ENCODE assay signal across 27 cellular contexts in the genomic region with DNA sequence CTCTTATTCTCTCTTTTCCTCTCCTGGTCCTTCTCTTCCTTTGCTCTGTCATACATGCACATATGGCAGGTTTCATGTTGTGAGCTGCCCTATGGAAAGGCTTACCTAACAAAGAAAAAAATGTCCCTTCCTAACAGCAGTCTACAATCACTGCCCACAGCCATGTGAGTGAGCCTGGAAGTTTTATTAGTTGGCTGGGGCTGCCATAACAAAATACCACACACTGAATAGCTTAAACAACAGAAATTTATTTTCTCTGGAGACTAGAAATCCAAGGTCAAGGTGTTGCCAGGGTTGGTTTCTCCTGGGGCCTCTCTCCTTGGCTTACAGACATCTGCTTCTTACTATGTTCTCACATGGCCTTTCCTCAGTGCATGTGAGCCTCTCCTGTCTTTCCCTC.
DNase-seq lines count a peak whose midpoint lies in the region; ATAC-seq and TF ChIP-seq lines count a peak whose summit lies in the region.
"Had no signal": no experiment of that assay in that cellular context is flagged by ENCODE, and none has a peak within 500 bp of the region (broad histone marks: within the 10 kb centered on the region; RNA-seq: fewer than 3 reads in every experiment).

No MANE protein-coding gene starts in this region.

- no peaks in the 10 kb centered on the region for H3K36me3 Mint-ChIP-seq in MCF 10A (ENCODE audit: insufficient read depth, unreplicated experiment)

- intact Hi-C loops in mammary epithelial cell (cut with micrococcal nuclease): no loop called here
- intact Hi-C loops in MCF 10A (cut with micrococcal nuclease): no loop called here

- BruUV-seq in mammary epithelial cell (replicated peaks; lab: Mats Ljungman, UMichigan): no TSS peak
- BruUV-seq in MCF 10A (replicated peaks; lab: Mats Ljungman, UMichigan): no TSS peak

- H3K9ac ChIP-seq in mammary epithelial cell (ENCODE audit: insufficient read depth, low read length): no peak overlapping the region
- H3K9ac ChIP-seq: BLaER1, SK-N-SH had no signal

- POLR2A ChIA-PET in MCF 10A (lab: Yijun Ruan, JAX): no interaction called here

- TF ChIP-seq CTCF in mammary epithelial cell (conservative IDR thresholded peaks at IDR 0.05 in 1 of 2, IDR thresholded peaks at IDR 0.05 in 1 of 2; ENCODE audit: extremely low read depth in 1 of 2, insufficient read depth in 1 of 2, low read depth in 1 of 2, low read length in 2 of 2) (no peak), MCF 10A (IDR thresholded peaks at IDR 0.05; ENCODE audit: unreplicated experiment) (no peak), fibroblast of villous mesenchyme (IDR thresholded peaks at IDR 0.05; ENCODE audit: insufficient read depth, low read depth, low read length) (no peak)

- in situ Hi-C loops in mammary epithelial cell (cut with MboI; ENCODE audit: low sequenced_read_pairs in 2 of 2): no loop called here
- in situ Hi-C loops in SK-MEL-5 (cut with HindIII; ENCODE audit: low pct_unique_long_range_greater_than_20kb, low sequenced_read_pairs): no loop called here

- H3K9me3 Mint-ChIP-seq in MCF 10A (ENCODE audit: unreplicated experiment): peaks cover 22% of the 10 kb centered on the region

- H3K36me3 ChIP-seq in mammary epithelial cell (ENCODE audit: insufficient read depth, low read length): no peaks in the 10 kb centered on the region
- H3K36me3 ChIP-seq: BLaER1 had no signal

- H3K27me3 Mint-ChIP-seq in MCF 10A (ENCODE audit: insufficient read depth, unreplicated experiment): no peaks in the 10 kb centered on the region
- H3K27me3 Mint-ChIP-seq: CD4-positive, CD25-positive, alpha-beta regulatory T cell had no signal

- H3K4me1 ChIP-seq in mammary epithelial cell (ENCODE audit: insufficient read depth, low read length): peaks cover 41% of the 10 kb centered on the region

- H3K27ac Mint-ChIP-seq in MCF 10A (ENCODE audit: low read depth, unreplicated experiment): no peak overlapping the region

- H3K27ac ChIP-seq in mammary epithelial cell (ENCODE audit: insufficient read depth, low read depth, low read length): no peak overlapping the region
- H3K27ac ChIP-seq: 22Rv1, BLaER1, RWPE1 had no signal

- no peak for DNase-seq in mammary epithelial cell
- no peak for DNase-seq in MCF 10A (ENCODE audit: unreplicated experiment)
- DNase-seq in SK-MEL-5 (ENCODE audit: low read depth, low spot score): peak; percentile 26
- DNase-seq in fibroblast of villous mesenchyme (ENCODE audit: low read depth): peak; percentile 37
- DNase-seq in NCI-H82 (lab: John Stamatoyannopoulos, UW): no peak
- DNase-seq: ACHN; CD4-positive, CD25-positive, alpha-beta regulatory T cell; DMS53; EL; GDM1; H7; Kasumi-1; MG63; NCI-H2029; NCI-H446 treated with DMSO at 0.1 percent for 48 hours; NCI-H526; SHP77 treated with DMSO at 0.1 percent for 48 hours; SK-N-SH; SW 1271 had no signal

- CTCF ChIA-PET in mammary epithelial cell (lab: Charles Lee; ENCODE audit: low non-redundant PET) (no interaction called here), MCF 10A (lab: Yijun Ruan, JAX) (no interaction called here)

- peak overlapping the region; percentile 24 for H2AFZ ChIP-seq in mammary epithelial cell (ENCODE audit: low read depth, low read length)

- no peaks in the 10 kb centered on the region for H3K27me3 ChIP-seq in mammary epithelial cell (ENCODE audit: insufficient read depth, low read length)
- H3K27me3 ChIP-seq: BLaER1, MG63 had no signal

- dilution Hi-C loops in mammary epithelial cell (cut with HindIII; ENCODE audit: low sequenced_read_pairs): no loop called here

- peaks cover 6% of the 10 kb centered on the region for H3K9me3 ChIP-seq in mammary epithelial cell (replicated peaks; ENCODE audit: insufficient read depth, low read length)

- ATAC-seq in GM21825 (IDR thresholded peaks at IDR 0.05; ENCODE audit: unreplicated experiment) (no peak), GM21381 (IDR thresholded peaks at IDR 0.05; ENCODE audit: unreplicated experiment) (no peak)
- ATAC-seq: HepG2, K562, Panc1 had no signal

- no peak overlapping the region for H3K4me2 ChIP-seq in mammary epithelial cell (ENCODE audit: insufficient read depth, low read depth, low read length)
- H3K4me2 ChIP-seq: BLaER1, SK-N-SH had no signal

- H3K4me3 Mint-ChIP-seq in MCF 10A (ENCODE audit: unreplicated experiment): no peak overlapping the region
- H3K4me3 Mint-ChIP-seq: CD4-positive, CD25-positive, alpha-beta regulatory T cell had no signal

- no peaks in the 10 kb centered on the region for H3K79me2 ChIP-seq in mammary epithelial cell (ENCODE audit: insufficient read depth, low read length)

- no peak overlapping the region for H3K4me3 ChIP-seq in mammary epithelial cell (replicated peaks in 1 of 3; ENCODE audit: insufficient read depth in 1 of 3, low read depth in 2 of 3, low read length in 3 of 3)
- H3K4me3 ChIP-seq in fibroblast of villous mesenchyme (ENCODE audit: low read depth, low read length): no peak overlapping the region
- H3K4me3 ChIP-seq: BLaER1, K562, MG63 had no signal

- no peaks in the 10 kb centered on the region for H4K20me1 ChIP-seq in mammary epithelial cell (ENCODE audit: insufficient read depth, low read length)
- H4K20me1 ChIP-seq: BLaER1 had no signal

- peaks cover 14% of the 10 kb centered on the region for H3K4me1 Mint-ChIP-seq in MCF 10A (ENCODE audit: insufficient read depth, unreplicated experiment)

Comparison
In these comparisons a context has a peak if more than half of its experiments do, and no peak if none do; other contexts are left out.
1. DNase-seq: peak in SK-MEL-5 (single experiment) and fibroblast of villous mesenchyme (single experiment); none in mammary epithelial cell (single experiment), MCF 10A (single experiment) and NCI-H82 (single experiment).